Comparison of ENCODE assay signal across 8 cellular contexts in the genomic region with DNA sequence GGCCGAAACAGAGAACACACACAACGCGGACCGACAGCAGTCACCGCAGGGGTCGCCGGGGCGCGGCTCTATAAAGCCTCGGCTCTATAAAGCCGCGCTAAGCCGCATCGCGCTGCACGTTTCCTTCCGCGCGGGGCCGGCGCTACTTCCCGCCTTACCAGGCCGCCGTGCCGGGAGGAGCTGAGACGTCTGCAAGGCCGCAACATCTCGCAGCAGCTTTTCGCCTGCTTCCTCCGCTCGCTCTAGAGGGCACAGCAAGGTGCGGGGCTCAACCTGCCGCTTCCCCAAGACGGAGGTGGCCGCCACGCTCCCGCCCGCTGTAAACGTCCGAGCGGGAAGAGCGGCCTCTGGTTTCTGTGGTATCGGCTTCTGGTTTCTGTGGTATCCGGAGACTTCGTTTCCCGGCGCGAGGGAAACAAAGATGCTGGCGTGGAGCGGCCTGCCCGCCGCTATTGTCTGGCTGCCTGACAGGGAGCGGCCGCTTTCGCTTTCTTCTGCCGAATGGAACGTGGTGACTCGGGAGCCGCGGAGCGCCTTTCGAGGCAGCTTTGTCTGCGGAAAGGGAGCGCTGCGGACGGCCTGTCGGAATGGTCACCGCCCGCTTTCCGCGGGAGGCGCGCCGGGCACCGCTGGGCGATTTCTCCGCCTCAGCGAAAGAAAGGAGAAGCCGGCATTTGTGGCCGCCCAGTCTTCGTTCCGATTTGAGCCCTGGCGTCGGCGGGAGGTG.
DNase-seq lines count a peak whose midpoint lies in the region; ATAC-seq and TF ChIP-seq lines count a peak whose summit lies in the region.

No MANE protein-coding gene starts in this region.

- WGBS in GM23248 (ENCODE audit: low coverage in 1 of 2, low lambda C conversion rate in 2 of 2, missing lambda C conversion rate in 2 of 2), 2 experiments = 1% methylated on average over 72 to 85 of the region's 85 CpGs
- WGBS in aorta, 2 donors = 0 to 1% methylated on average over 82 to 85 of the region's 85 CpGs

- no peaks in the 10 kb centered on the region for H3K9me2 ChIP-seq in GM23248 (ENCODE audit: insufficient read depth)

- H3K4me1 ChIP-seq in GM23248 (ENCODE audit: insufficient read depth) (peaks cover 37% of the 10 kb centered on the region), aorta (ENCODE audit: control insufficient read depth in 1 of 2, insufficient read depth in 2 of 2, low read length in 2 of 2) (no peaks in the 10 kb centered on the region)

- in situ Hi-C loops in GM23248 (cut with MboI) = no loop called here
- in situ Hi-C loops in astrocyte of the cerebellum (cut with HindIII; ENCODE audit: low sequenced_read_pairs) = no loop called here

- H3K27ac ChIP-seq in GM23248 (peak overlapping the region; percentile 85), aorta (ENCODE audit: low read depth in 1 of 2, low read length in 2 of 2) (peak overlapping the region; percentile 68 to 85)

- H3K9me3 ChIP-seq in GM23248 (ENCODE audit: low read depth) (no peaks in the 10 kb centered on the region), aorta (ENCODE audit: control insufficient read depth, low read length) (no peaks in the 10 kb centered on the region)

- H3K4me3 ChIP-seq in GM23248 = peak overlapping the region; percentile 88
- H3K4me3 ChIP-seq in astrocyte of the cerebellum (ENCODE audit: low read depth, low read length) = peak overlapping the region; percentile 58
- H3K4me3 ChIP-seq in aorta (ENCODE audit: low read length in 2 of 2) = peak overlapping the region; percentile 78 to 81

- H4K20me1 ChIP-seq in GM23248 (ENCODE audit: insufficient read depth) = no peaks in the 10 kb centered on the region

- ATAC-seq in aorta (ENCODE audit: low FRiP score) = peak; percentile 96

- peak; percentile 80 for DNase-seq in GM03348 (ENCODE audit: low spot score)
- DNase-seq in GM23248 = peak; percentile 90
- peak; percentile 79 for DNase-seq in LHCN-M2 (ENCODE audit: low read depth)
- DNase-seq in T-helper 22 cell (ENCODE audit: low read depth) = peak; percentile 74
- DNase-seq in astrocyte of the cerebellum (ENCODE audit: low read depth) = peak; percentile 81
- DNase-seq in hippocampal formation (lab: John Stamatoyannopoulos, UW) = peak; percentile 83 to 85
- peak; percentile 56 for DNase-seq in renal cortical epithelial cell (ENCODE audit: low read depth)
- DNase-seq in aorta = peak; percentile 95 to 96

- no peak for TF ChIP-seq CTCF in astrocyte of the cerebellum (IDR thresholded peaks at IDR 0.05; ENCODE audit: low read depth, low read length, missing control alignments)

- peak overlapping the region; percentile 89 for H2AFZ ChIP-seq in GM23248

- no peaks in the 10 kb centered on the region for H3K27me3 ChIP-seq in GM23248 (replicated peaks; ENCODE audit: insufficient read depth)
- H3K27me3 ChIP-seq in aorta (ENCODE audit: control insufficient read depth in 1 of 2, insufficient read depth in 2 of 2, low read length in 1 of 2) = no peaks in the 10 kb centered on the region

- peaks cover 17% of the 10 kb centered on the region for H3K79me2 ChIP-seq in GM23248 (ENCODE audit: insufficient read depth)

- intact Hi-C loops in aorta (cut with DNase I) = loop anchor here (5.0 to 10.0 kb wide), 8 partner anchors 115 to 942 kb away; partner anchors contain the start of genes DNAJC1 (in 2 of the 2), BMI1 (in 1 of the 2) and PIP4K2A (in 1 of the 2)

- H3K9ac ChIP-seq in GM23248 = peak overlapping the region; percentile 92

- no peaks in the 10 kb centered on the region for H3K36me3 ChIP-seq in GM23248 (ENCODE audit: low read depth)
- no peaks in the 10 kb centered on the region for H3K36me3 ChIP-seq in aorta (ENCODE audit: control insufficient read depth in 1 of 2, insufficient read depth in 2 of 2, low read length in 1 of 2)

- H3F3A ChIP-seq in GM23248 (ENCODE audit: insufficient read depth) = peaks cover 31% of the 10 kb centered on the region

- peak overlapping the region; percentile 94 for H3K4me2 ChIP-seq in GM23248 (ENCODE audit: unreplicated experiment)

Comparison
In these comparisons a context has a peak if more than half of its experiments do, and no peak if none do; other contexts are left out.
1. Peak in every context shown above with its lines: DNase-seq, ATAC-seq, H3K4me3 ChIP-seq and H3K27ac ChIP-seq.